Comparison of ENCODE assay signal across 13 cellular contexts in genomic region chr10:72164617-72165016, GRCh38.
DNase-seq lines count a peak whose midpoint lies in the region; ATAC-seq and TF ChIP-seq lines count a peak whose summit lies in the region.
"Had no signal": no experiment of that assay in that cellular context is flagged by ENCODE, and none has a peak within 500 bp of the region (broad histone marks: within the 10 kb centered on the region; RNA-seq: fewer than 3 reads in every experiment).

No MANE protein-coding gene starts in this region.

- DNase-seq in activated naive CD8-positive, alpha-beta T cell treated with anti-CD3 and anti-CD28 coated beads, Interleukin-2, amount 50 U/mL, for 24 hours, result no peak
- DNase-seq in nephron progenitor cell, result no peak
- no peak for DNase-seq in NCI-H2107 (lab: John Stamatoyannopoulos, UW)
- no peak for DNase-seq in caudate nucleus (lab: John Stamatoyannopoulos, UW)
- DNase-seq in cerebellar cortex (ENCODE audit: low spot score), result no peak
- DNase-seq: DMS79, naive B cell, NCI-H524 had no signal

- H3K9me3 ChIP-seq in Loucy (ENCODE audit: insufficient read depth, low read depth, low read length), result no peaks in the 10 kb centered on the region

- H3K27me3 Mint-ChIP-seq in activated naive CD8-positive, alpha-beta T cell treated with anti-CD3 and anti-CD28 coated beads, Interleukin-2, amount 50 U/mL, for 24 hours, result no peaks in the 10 kb centered on the region
- no peaks in the 10 kb centered on the region for H3K27me3 Mint-ChIP-seq in nephron progenitor cell (ENCODE audit: low read depth, poor library complexity)
- H3K27me3 Mint-ChIP-seq: naive B cell had no signal

- H3F3A ChIP-seq in Loucy (ENCODE audit: low read depth), result no peaks in the 10 kb centered on the region

- no peaks in the 10 kb centered on the region for H3K9me3 Mint-ChIP-seq in activated naive CD8-positive, alpha-beta T cell treated with anti-CD3 and anti-CD28 coated beads, Interleukin-2, amount 50 U/mL, for 24 hours
- no peaks in the 10 kb centered on the region for H3K9me3 Mint-ChIP-seq in nephron progenitor cell
- H3K9me3 Mint-ChIP-seq: naive B cell; T-helper 1 cell treated with Interleukin-12 subunit alpha and Interleukin-12 subunit beta and Interleukin-4 antibody, amounts not matched to agents 30 μg/mL and 1 μg/mL, for 36 hours had no signal

- H3K4me1 ChIP-seq in Loucy (ENCODE audit: insufficient read depth, low read length, poor library complexity, severe bottlenecking), result no peaks in the 10 kb centered on the region

- H3K27me3 ChIP-seq in Loucy (ENCODE audit: insufficient read depth, low read length, poor library complexity, severe bottlenecking), result no peaks in the 10 kb centered on the region

- no peak overlapping the region for H3K27ac ChIP-seq in caudate nucleus (ENCODE audit: low read depth, low read length)
- H3K27ac ChIP-seq: epithelial cell of prostate, skin epidermis had no signal

- no peak overlapping the region for H3K4me2 ChIP-seq in Loucy (ENCODE audit: low read depth, low read length, poor library complexity, severe bottlenecking)

- peaks cover 17% of the 10 kb centered on the region; the same call in 1 of the 2 replicates for H3K79me2 ChIP-seq in Loucy (ENCODE audit: insufficient read depth, low read length)

- peak overlapping the region; percentile 21 for H3K27ac Mint-ChIP-seq in activated naive CD8-positive, alpha-beta T cell treated with anti-CD3 and anti-CD28 coated beads, Interleukin-2, amount 50 U/mL, for 24 hours
- no peak overlapping the region for H3K27ac Mint-ChIP-seq in nephron progenitor cell
- H3K27ac Mint-ChIP-seq: naive B cell; T-helper 1 cell treated with Interleukin-12 subunit alpha and Interleukin-12 subunit beta and Interleukin-4 antibody, amounts not matched to agents 30 μg/mL and 1 μg/mL, for 36 hours had no signal

- no peak overlapping the region for H3K4me3 ChIP-seq in Loucy (ENCODE audit: low read length, poor library complexity, severe bottlenecking)
- H3K4me3 ChIP-seq: skin epidermis had no signal

- H3K9me2 ChIP-seq in Loucy (replicated peaks; ENCODE audit: low read depth, low read length), result no peaks in the 10 kb centered on the region

- TF ChIP-seq CTCF in GM12873 (IDR thresholded peaks at IDR 0.05; ENCODE audit: insufficient read depth, low read depth, low read length, missing control alignments), result peak; percentile 33
- peak; percentile 48 for TF ChIP-seq CTCF in Loucy (conservative IDR thresholded peaks at IDR 0.05; ENCODE audit: low read length)
- peak; percentile 4 for TF ChIP-seq CTCF in nephron progenitor cell (IDR thresholded peaks at IDR 0.05)

- peaks cover 32% of the 10 kb centered on the region for H3K36me3 Mint-ChIP-seq in activated naive CD8-positive, alpha-beta T cell treated with anti-CD3 and anti-CD28 coated beads, Interleukin-2, amount 50 U/mL, for 24 hours (ENCODE audit: low read depth)
- H3K36me3 Mint-ChIP-seq in nephron progenitor cell (ENCODE audit: low read depth), result peaks cover 41% of the 10 kb centered on the region

- peaks cover 25% of the 10 kb centered on the region; the same call in 1 of the 2 replicates for H3K36me3 ChIP-seq in Loucy (ENCODE audit: insufficient read depth, low read length)

- H3K4me3 Mint-ChIP-seq in activated naive CD8-positive, alpha-beta T cell treated with anti-CD3 and anti-CD28 coated beads, Interleukin-2, amount 50 U/mL, for 24 hours, result no peak overlapping the region
- no peak overlapping the region for H3K4me3 Mint-ChIP-seq in nephron progenitor cell
- H3K4me3 Mint-ChIP-seq: naive B cell; T-helper 1 cell treated with Interleukin-12 subunit alpha and Interleukin-12 subunit beta and Interleukin-4 antibody, amounts not matched to agents 30 μg/mL and 1 μg/mL, for 36 hours had no signal

- H4K20me1 ChIP-seq in Loucy (ENCODE audit: insufficient read depth, low read length, poor library complexity, severe bottlenecking), result no peaks in the 10 kb centered on the region

- H3K4me1 Mint-ChIP-seq in activated naive CD8-positive, alpha-beta T cell treated with anti-CD3 and anti-CD28 coated beads, Interleukin-2, amount 50 U/mL, for 24 hours, result peaks cover 37% of the 10 kb centered on the region
- H3K4me1 Mint-ChIP-seq in nephron progenitor cell, result no peaks in the 10 kb centered on the region
- H3K4me1 Mint-ChIP-seq: naive B cell had no signal

- H3K9ac ChIP-seq in Loucy (ENCODE audit: low read depth, low read length, poor library complexity, severe bottlenecking), result no peak overlapping the region

- no peak for ATAC-seq in activated naive CD8-positive, alpha-beta T cell treated with anti-CD3 and anti-CD28 coated beads, Interleukin-2, amount 50 U/mL, for 24 hours

- no peak overlapping the region for H2AFZ ChIP-seq in Loucy (ENCODE audit: low read length)
